In genomic region chr21:42223826-42224575, GRCh38 we compare ENCODE assay signal across 18 cellular contexts.
"Had no signal": no experiment of that assay in that cellular context is flagged by ENCODE, and none has a peak within 500 bp of the region (broad histone marks: within the 10 kb centered on the region; RNA-seq: fewer than 3 reads in every experiment).

No MANE protein-coding gene starts in this region.

- H3K27me3 ChIP-seq: dorsolateral prefrontal cortex, foreskin keratinocyte, testis, upper lobe of left lung had no signal

- H3K9me3 ChIP-seq: prostate gland, testis, upper lobe of left lung had no signal

- DNase-seq: activated CD4-positive, alpha-beta T cell treated with anti-CD3 and anti-CD28 coated beads, Interleukin-2, amount 50 U/mL, for 4 hours; amniotic stem cell; foreskin keratinocyte; hypothalamus; mammary epithelial cell; midbrain; nephron progenitor cell; right cardiac atrium; stimulated activated CD4-positive, alpha-beta T cell treated with anti-CD3 and anti-CD28 coated beads, Interleukin-4, amount 100 ng/mL, for 1 hour; testis had no signal

- H3K4me3 ChIP-seq: dorsolateral prefrontal cortex, prostate gland, smooth muscle cell, testis, upper lobe of left lung had no signal

- ATAC-seq: foreskin keratinocyte; left lobe of liver; right cardiac atrium; stimulated activated effector memory CD8-positive, alpha-beta T cell treated with anti-CD3 and anti-CD28 coated beads, Interleukin-12 subunit alpha, Interleukin-12 subunit beta, amount 100 ng/mL, for 72 hours had no signal

- H3K36me3 ChIP-seq: prostate gland had no signal

- H3K4me1 ChIP-seq: prostate gland had no signal

- H3K27ac ChIP-seq: epithelial cell of prostate, foreskin keratinocyte, prostate gland, testis, VCaP had no signal
